Comparison of ENCODE assay signal across 27 cellular contexts in genomic region chr5:102946414-102946813, GRCh38.
"Had no signal": no experiment of that assay in that cellular context is flagged by ENCODE, and none has a peak within 500 bp of the region (broad histone marks: within the 10 kb centered on the region; RNA-seq: fewer than 3 reads in every experiment).

No MANE protein-coding gene starts in this region.

- H3K9me3 Mint-ChIP-seq: dendritic cell treated with granulocyte-macrophage colony-stimulating factor and Interleukin-4, amounts not matched to agents 40 ng/mL and 50 ng/mL, for 4 days; effector memory CD8-positive, alpha-beta T cell; endodermal cell; immature natural killer cell; mesothelial cell of epicardium; naive B cell had no signal

- ATAC-seq: effector memory CD8-positive, alpha-beta T cell; esophagus mucosa; gastroesophageal sphincter; left colon; left lobe of liver; lower lobe of right lung; mucosa of descending colon had no signal

- H3K36me3 ChIP-seq: colonic mucosa had no signal

- H3K9me3 ChIP-seq: colonic mucosa, esophagus squamous epithelium, gastroesophageal sphincter, heart left ventricle, lower lobe of right lung, mucosa of descending colon had no signal

- H3K4me1 ChIP-seq: colonic mucosa, esophagus squamous epithelium, gastroesophageal sphincter, lower lobe of right lung had no signal

- H3K79me2 ChIP-seq: hepatocyte had no signal

- H3K4me3 Mint-ChIP-seq: dendritic cell treated with granulocyte-macrophage colony-stimulating factor and Interleukin-4, amounts not matched to agents 40 ng/mL and 50 ng/mL, for 4 days; effector memory CD8-positive, alpha-beta T cell; endodermal cell; immature natural killer cell; mesothelial cell of epicardium; naive B cell had no signal

- H3K4me2 ChIP-seq: hepatocyte had no signal

- H3K27ac ChIP-seq: colonic mucosa, epithelial cell of prostate, esophagus squamous epithelium, gastroesophageal sphincter, hepatocyte, lower lobe of right lung had no signal

- H3K4me1 Mint-ChIP-seq: endodermal cell, immature natural killer cell, mesothelial cell of epicardium, naive B cell had no signal

- H2AFZ ChIP-seq: hepatocyte had no signal

- H3K27me3 ChIP-seq: colonic mucosa, esophagus squamous epithelium, gastroesophageal sphincter, heart left ventricle, hepatocyte had no signal

- FAIRE-seq: endometrium, kidney had no signal

- H3K27ac Mint-ChIP-seq: dendritic cell treated with granulocyte-macrophage colony-stimulating factor and Interleukin-4, amounts not matched to agents 40 ng/mL and 50 ng/mL, for 4 days; endodermal cell; immature natural killer cell; mesothelial cell of epicardium; naive B cell had no signal

- DNase-seq: colonic mucosa; cortex of kidney; effector CD8-positive, alpha-beta T cell; effector memory CD8-positive, alpha-beta T cell; endodermal cell; esophagus squamous epithelium; foreskin fibroblast; foreskin melanocyte; hypothalamus; immature natural killer cell; islet precursor cell; kidney; kidney glomerular epithelial cell; left colon; lower lobe of right lung; mesenchymal stem cell; mucosa of descending colon; naive B cell had no signal

- H3K4me3 ChIP-seq: colonic mucosa, esophagus squamous epithelium, gastroesophageal sphincter, heart left ventricle, hepatocyte, lower lobe of right lung, mucosa of descending colon had no signal
